1 cellular context compared by ENCODE assay signal in genomic region chr17:41527076-41528023, GRCh38.
TF ChIP-seq lines count a peak whose summit lies in the region.

No MANE protein-coding gene starts in this region.

TF ChIP-seq in HEK293, 187 proteins besides CTCF, POLR2A, EP300 and RAD21 (continued from another document and continues in another):
- TF ChIP-seq, protein P1, sequence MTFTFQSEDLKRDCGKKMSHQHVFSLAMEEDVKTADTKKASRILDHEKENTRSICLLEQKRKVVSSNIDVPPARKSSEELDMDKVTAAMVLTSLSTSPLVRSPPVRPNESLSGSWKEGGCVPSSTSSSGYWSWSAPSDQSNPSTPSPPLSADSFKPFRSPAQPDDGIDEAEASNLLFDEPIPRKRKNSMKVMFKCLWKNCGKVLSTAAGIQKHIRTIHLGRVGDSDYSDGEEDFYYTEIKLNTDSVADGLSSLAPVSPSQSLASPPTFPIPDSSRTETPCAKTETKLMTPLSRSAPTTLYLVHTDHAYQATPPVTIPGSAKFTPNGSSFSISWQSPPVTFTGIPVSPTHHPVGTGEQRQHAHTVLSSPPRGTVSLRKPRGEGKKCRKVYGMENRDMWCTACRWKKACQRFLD (tag by site-specific recombination; IDR thresholded peaks at IDR 0.05): no peak
- no peak for TF ChIP-seq ZBTB21 (tag by site-specific recombination; IDR thresholded peaks at IDR 0.05)
- peak; percentile 96 for TF ChIP-seq SP3 (tag by site-specific recombination; IDR thresholded peaks at IDR 0.05)
- TF ChIP-seq, protein P2, sequence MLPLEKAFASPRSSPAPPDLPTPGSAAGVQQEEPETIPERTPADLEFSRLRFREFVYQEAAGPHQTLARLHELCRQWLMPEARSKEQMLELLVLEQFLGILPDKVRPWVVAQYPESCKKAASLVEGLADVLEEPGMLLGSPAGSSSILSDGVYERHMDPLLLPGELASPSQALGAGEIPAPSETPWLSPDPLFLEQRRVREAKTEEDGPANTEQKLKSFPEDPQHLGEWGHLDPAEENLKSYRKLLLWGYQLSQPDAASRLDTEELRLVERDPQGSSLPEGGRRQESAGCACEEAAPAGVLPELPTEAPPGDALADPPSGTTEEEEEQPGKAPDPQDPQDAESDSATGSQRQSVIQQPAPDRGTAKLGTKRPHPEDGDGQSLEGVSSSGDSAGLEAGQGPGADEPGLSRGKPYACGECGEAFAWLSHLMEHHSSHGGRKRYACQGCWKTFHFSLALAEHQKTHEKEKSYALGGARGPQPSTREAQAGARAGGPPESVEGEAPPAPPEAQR (tag by site-specific recombination; IDR thresholded peaks at IDR 0.05): no peak
- TF ChIP-seq, protein P3, sequence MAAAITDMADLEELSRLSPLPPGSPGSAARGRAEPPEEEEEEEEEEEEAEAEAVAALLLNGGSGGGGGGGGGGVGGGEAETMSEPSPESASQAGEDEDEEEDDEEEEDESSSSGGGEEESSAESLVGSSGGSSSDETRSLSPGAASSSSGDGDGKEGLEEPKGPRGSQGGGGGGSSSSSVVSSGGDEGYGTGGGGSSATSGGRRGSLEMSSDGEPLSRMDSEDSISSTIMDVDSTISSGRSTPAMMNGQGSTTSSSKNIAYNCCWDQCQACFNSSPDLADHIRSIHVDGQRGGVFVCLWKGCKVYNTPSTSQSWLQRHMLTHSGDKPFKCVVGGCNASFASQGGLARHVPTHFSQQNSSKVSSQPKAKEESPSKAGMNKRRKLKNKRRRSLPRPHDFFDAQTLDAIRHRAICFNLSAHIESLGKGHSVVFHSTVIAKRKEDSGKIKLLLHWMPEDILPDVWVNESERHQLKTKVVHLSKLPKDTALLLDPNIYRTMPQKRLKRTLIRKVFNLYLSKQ (tag by site-specific recombination; IDR thresholded peaks at IDR 0.05; ENCODE audit: borderline replicate concordance): no peak
- TF ChIP-seq, protein P4, sequence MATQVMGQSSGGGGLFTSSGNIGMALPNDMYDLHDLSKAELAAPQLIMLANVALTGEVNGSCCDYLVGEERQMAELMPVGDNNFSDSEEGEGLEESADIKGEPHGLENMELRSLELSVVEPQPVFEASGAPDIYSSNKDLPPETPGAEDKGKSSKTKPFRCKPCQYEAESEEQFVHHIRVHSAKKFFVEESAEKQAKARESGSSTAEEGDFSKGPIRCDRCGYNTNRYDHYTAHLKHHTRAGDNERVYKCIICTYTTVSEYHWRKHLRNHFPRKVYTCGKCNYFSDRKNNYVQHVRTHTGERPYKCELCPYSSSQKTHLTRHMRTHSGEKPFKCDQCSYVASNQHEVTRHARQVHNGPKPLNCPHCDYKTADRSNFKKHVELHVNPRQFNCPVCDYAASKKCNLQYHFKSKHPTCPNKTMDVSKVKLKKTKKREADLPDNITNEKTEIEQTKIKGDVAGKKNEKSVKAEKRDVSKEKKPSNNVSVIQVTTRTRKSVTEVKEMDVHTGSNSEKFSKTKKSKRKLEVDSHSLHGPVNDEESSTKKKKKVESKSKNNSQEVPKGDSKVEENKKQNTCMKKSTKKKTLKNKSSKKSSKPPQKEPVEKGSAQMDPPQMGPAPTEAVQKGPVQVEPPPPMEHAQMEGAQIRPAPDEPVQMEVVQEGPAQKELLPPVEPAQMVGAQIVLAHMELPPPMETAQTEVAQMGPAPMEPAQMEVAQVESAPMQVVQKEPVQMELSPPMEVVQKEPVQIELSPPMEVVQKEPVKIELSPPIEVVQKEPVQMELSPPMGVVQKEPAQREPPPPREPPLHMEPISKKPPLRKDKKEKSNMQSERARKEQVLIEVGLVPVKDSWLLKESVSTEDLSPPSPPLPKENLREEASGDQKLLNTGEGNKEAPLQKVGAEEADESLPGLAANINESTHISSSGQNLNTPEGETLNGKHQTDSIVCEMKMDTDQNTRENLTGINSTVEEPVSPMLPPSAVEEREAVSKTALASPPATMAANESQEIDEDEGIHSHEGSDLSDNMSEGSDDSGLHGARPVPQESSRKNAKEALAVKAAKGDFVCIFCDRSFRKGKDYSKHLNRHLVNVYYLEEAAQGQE (tag by site-specific recombination; IDR thresholded peaks at IDR 0.05): no peak
- no peak for TF ChIP-seq ZNF112 (tag by site-specific recombination; IDR thresholded peaks at IDR 0.05)
- no peak for TF ChIP-seq HOXD13 (CRISPR knock-in tag; IDR thresholded peaks at IDR 0.05; ENCODE audit: borderline replicate concordance)
- no peak for TF ChIP-seq TSHZ1 (tag by site-specific recombination; IDR thresholded peaks at IDR 0.05; ENCODE audit: borderline replicate concordance)
- TF ChIP-seq, protein P5, sequence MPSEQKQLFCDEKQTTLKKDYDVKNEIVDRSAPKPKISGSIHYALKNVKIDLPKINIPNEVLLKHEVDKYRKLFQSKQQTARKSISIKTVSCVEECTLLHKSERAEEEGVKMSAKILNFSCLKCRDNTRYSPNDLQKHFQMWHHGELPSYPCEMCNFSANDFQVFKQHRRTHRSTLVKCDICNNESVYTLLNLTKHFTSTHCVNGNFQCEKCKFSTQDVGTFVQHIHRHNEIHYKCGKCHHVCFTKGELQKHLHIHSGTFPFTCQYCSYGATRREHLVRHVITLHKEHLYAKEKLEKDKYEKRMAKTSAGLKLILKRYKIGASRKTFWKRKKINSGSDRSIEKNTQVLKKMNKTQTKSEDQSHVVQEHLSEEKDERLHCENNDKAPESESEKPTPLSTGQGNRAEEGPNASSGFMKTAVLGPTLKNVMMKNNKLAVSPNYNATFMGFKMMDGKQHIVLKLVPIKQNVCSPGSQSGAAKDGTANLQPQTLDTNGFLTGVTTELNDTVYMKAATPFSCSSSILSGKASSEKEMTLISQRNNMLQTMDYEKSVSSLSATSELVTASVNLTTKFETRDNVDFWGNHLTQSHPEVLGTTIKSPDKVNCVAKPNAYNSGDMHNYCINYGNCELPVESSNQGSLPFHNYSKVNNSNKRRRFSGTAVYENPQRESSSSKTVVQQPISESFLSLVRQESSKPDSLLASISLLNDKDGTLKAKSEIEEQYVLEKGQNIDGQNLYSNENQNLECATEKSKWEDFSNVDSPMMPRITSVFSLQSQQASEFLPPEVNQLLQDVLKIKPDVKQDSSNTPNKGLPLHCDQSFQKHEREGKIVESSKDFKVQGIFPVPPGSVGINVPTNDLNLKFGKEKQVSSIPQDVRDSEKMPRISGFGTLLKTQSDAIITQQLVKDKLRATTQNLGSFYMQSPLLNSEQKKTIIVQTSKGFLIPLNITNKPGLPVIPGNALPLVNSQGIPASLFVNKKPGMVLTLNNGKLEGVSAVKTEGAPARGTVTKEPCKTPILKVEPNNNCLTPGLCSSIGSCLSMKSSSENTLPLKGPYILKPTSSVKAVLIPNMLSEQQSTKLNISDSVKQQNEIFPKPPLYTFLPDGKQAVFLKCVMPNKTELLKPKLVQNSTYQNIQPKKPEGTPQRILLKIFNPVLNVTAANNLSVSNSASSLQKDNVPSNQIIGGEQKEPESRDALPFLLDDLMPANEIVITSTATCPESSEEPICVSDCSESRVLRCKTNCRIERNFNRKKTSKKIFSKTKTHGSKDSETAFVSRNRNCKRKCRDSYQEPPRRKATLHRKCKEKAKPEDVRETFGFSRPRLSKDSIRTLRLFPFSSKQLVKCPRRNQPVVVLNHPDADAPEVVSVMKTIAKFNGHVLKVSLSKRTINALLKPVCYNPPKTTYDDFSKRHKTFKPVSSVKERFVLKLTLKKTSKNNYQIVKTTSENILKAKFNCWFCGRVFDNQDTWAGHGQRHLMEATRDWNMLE (tag by site-specific recombination; conservative IDR thresholded peaks at IDR 0.05; ENCODE audit: low read depth): no peak
- no peak for TF ChIP-seq ZNF404 (tag by site-specific recombination; IDR thresholded peaks at IDR 0.05)
- TF ChIP-seq ZNF174 (tag by site-specific recombination; IDR thresholded peaks at IDR 0.05): no peak
- no peak for TF ChIP-seq ZNF677 (tag by site-specific recombination; IDR thresholded peaks at IDR 0.05)
- TF ChIP-seq SETDB1 (IDR thresholded peaks at IDR 0.05; ENCODE audit: insufficient read length, low read length): no peak
- no peak for TF ChIP-seq ZNF223 (tag by site-specific recombination; IDR thresholded peaks at IDR 0.05)
- no peak for TF ChIP-seq PRDM6 (tag by site-specific recombination; IDR thresholded peaks at IDR 0.05)
- no peak for TF ChIP-seq ZFP37 (tag by site-specific recombination; IDR thresholded peaks at IDR 0.05)
- TF ChIP-seq FEZF1 (tag by site-specific recombination; IDR thresholded peaks at IDR 0.05): no peak
- TF ChIP-seq ZNF548 (tag by site-specific recombination; IDR thresholded peaks at IDR 0.05): no peak
- TF ChIP-seq PRDM1 (tag by site-specific recombination; IDR thresholded peaks at IDR 0.05): no peak
- peak; percentile 78 for TF ChIP-seq SP2 (tag by site-specific recombination; IDR thresholded peaks at IDR 0.05)
- TF ChIP-seq, protein P6, sequence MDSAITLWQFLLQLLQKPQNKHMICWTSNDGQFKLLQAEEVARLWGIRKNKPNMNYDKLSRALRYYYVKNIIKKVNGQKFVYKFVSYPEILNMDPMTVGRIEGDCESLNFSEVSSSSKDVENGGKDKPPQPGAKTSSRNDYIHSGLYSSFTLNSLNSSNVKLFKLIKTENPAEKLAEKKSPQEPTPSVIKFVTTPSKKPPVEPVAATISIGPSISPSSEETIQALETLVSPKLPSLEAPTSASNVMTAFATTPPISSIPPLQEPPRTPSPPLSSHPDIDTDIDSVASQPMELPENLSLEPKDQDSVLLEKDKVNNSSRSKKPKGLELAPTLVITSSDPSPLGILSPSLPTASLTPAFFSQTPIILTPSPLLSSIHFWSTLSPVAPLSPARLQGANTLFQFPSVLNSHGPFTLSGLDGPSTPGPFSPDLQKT (IDR thresholded peaks at IDR 0.05; ENCODE audit: borderline replicate concordance, low read depth, low read length): no peak
- no peak for TF ChIP-seq ZNF830 (tag by site-specific recombination; IDR thresholded peaks at IDR 0.05; ENCODE audit: low read depth)
- no peak for TF ChIP-seq ZSCAN5A (tag by site-specific recombination; IDR thresholded peaks at IDR 0.05)
- TF ChIP-seq, protein P7, sequence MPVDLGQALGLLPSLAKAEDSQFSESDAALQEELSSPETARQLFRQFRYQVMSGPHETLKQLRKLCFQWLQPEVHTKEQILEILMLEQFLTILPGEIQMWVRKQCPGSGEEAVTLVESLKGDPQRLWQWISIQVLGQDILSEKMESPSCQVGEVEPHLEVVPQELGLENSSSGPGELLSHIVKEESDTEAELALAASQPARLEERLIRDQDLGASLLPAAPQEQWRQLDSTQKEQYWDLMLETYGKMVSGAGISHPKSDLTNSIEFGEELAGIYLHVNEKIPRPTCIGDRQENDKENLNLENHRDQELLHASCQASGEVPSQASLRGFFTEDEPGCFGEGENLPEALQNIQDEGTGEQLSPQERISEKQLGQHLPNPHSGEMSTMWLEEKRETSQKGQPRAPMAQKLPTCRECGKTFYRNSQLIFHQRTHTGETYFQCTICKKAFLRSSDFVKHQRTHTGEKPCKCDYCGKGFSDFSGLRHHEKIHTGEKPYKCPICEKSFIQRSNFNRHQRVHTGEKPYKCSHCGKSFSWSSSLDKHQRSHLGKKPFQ (tag by site-specific recombination; IDR thresholded peaks at IDR 0.05): no peak
- TF ChIP-seq ZNF354C (tag by site-specific recombination; IDR thresholded peaks at IDR 0.05; ENCODE audit: borderline replicate concordance, low read depth): no peak
- peak; percentile 86 for TF ChIP-seq KLF1 (tag by site-specific recombination; IDR thresholded peaks at IDR 0.05)
- TF ChIP-seq ZSCAN16 (tag by site-specific recombination; IDR thresholded peaks at IDR 0.05): peak; percentile 98
- no peak for TF ChIP-seq ZBTB1 (tag by site-specific recombination; IDR thresholded peaks at IDR 0.05)
- TF ChIP-seq, protein P8, sequence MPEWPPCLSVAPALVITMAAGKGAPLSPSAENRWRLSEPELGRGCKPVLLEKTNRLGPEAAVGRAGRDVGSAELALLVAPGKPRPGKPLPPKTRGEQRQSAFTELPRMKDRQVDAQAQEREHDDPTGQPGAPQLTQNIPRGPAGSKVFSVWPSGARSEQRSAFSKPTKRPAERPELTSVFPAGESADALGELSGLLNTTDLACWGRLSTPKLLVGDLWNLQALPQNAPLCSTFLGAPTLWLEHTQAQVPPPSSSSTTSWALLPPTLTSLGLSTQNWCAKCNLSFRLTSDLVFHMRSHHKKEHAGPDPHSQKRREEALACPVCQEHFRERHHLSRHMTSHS (tag by site-specific recombination; IDR thresholded peaks at IDR 0.05): no peak
- no peak for TF ChIP-seq ZNF510 (tag by site-specific recombination; IDR thresholded peaks at IDR 0.05; ENCODE audit: insufficient replicate concordance)
- no peak for TF ChIP-seq RBAK (tag by site-specific recombination; IDR thresholded peaks at IDR 0.05)
- TF ChIP-seq ZNF558 (tag by site-specific recombination; IDR thresholded peaks at IDR 0.05): no peak
